ENCODE assay signal across 8 cellular contexts in genomic region chr18:46250084-46250811, GRCh38.
A peak's percentile ranks its signal among the peaks of the same experiment; 100 is the strongest.
DNase-seq lines count a peak whose midpoint lies in the region; ATAC-seq and TF ChIP-seq lines count a peak whose summit lies in the region.

No MANE protein-coding gene starts in this region.

- H3K4me1 ChIP-seq in sigmoid colon: peaks cover 0 to 43% (median 23%) of the 10 kb centered on the region in 4 donors

- H3K9me3 Mint-ChIP-seq in HFFc6 (no peaks in the 10 kb centered on the region), osteocyte (ENCODE audit: unreplicated experiment) (no peaks in the 10 kb centered on the region)

- H3K27ac ChIP-seq in sigmoid colon: peak overlapping the region in 2 of 4 donors; percentile 16 to 49

- 8 to 19% methylated on average over 4 of the region's 4 CpGs for WGBS in sigmoid colon, 2 donors

- H3K9me3 ChIP-seq in sigmoid colon: no peaks in the 10 kb centered on the region

- peak; percentile 79 for DNase-seq in HFFc6
- peak; percentile 95 for DNase-seq in MV-4-11 (lab: John Stamatoyannopoulos, UW)
- DNase-seq in activated CD4-positive, alpha-beta T cell treated with anti-CD3 and anti-CD28 coated beads for 24 hours (ENCODE audit: low read depth in 2 of 2): peak; percentile 13 to 31
- DNase-seq in epithelial cell of proximal tubule (ENCODE audit: low read depth): peak; percentile 91
- no peak for DNase-seq in osteocyte (ENCODE audit: extremely low spot score, unreplicated experiment)
- DNase-seq in RKO (ENCODE audit: low spot score): no peak
- no peak for DNase-seq in sigmoid colon

- peaks cover 23% of the 10 kb centered on the region for H3K36me3 Mint-ChIP-seq in HFFc6 (ENCODE audit: low read depth)
- H3K36me3 Mint-ChIP-seq in osteocyte (ENCODE audit: unreplicated experiment): peaks cover 11% of the 10 kb centered on the region

- TF ChIP-seq EP300 in sigmoid colon (IDR thresholded peaks at IDR 0.05): no peak

- TF ChIP-seq CTCF in HFFc6 (IDR thresholded peaks at IDR 0.05) (no peak), epithelial cell of proximal tubule (conservative IDR thresholded peaks at IDR 0.05; ENCODE audit: low read depth, low read length) (no peak), osteocyte (IDR thresholded peaks at IDR 0.05) (no peak), sigmoid colon (IDR thresholded peaks at IDR 0.05) (no peak)

- no peaks in the 10 kb centered on the region for H3K27me3 Mint-ChIP-seq in HFFc6 (ENCODE audit: insufficient read depth)
- H3K27me3 Mint-ChIP-seq in osteocyte (ENCODE audit: unreplicated experiment): no peaks in the 10 kb centered on the region

- H3K27me3 ChIP-seq in sigmoid colon: no peaks in the 10 kb centered on the region

- intact Hi-C loops in sigmoid colon (cut with DNase I): no loop called here

- H3K27ac Mint-ChIP-seq in HFFc6 (peak overlapping the region; percentile 85), osteocyte (ENCODE audit: unreplicated experiment) (peak overlapping the region; percentile 93)

- H3K4me3 Mint-ChIP-seq in HFFc6 (peak overlapping the region; percentile 79), osteocyte (ENCODE audit: unreplicated experiment) (peak overlapping the region; percentile 43)

- H3K4me3 ChIP-seq in epithelial cell of proximal tubule (ENCODE audit: low read depth, low read length): peak overlapping the region; percentile 14
- no peak overlapping the region for H3K4me3 ChIP-seq in sigmoid colon

- ATAC-seq in GM18498 (IDR thresholded peaks at IDR 0.05; ENCODE audit: unreplicated experiment): peak; percentile 98

- TF ChIP-seq POLR2A in sigmoid colon (IDR thresholded peaks at IDR 0.05): no peak

- H3K4me1 Mint-ChIP-seq in HFFc6 (ENCODE audit: low read depth) (peaks cover 70% of the 10 kb centered on the region), osteocyte (ENCODE audit: unreplicated experiment) (peaks cover 45% of the 10 kb centered on the region)

- peaks cover 0 to 9% (median 0%) of the 10 kb centered on the region in 4 donors for H3K36me3 ChIP-seq in sigmoid colon

Comparison
In these comparisons a context has a peak if more than half of its experiments do, and no peak if none do; other contexts are left out.
1. DNase-seq: peak in HFFc6 (single experiment), MV-4-11 (single experiment), activated CD4-positive, alpha-beta T cell treated with anti-CD3 and anti-CD28 coated beads for 24 hours (2 of 2) and epithelial cell of proximal tubule (single experiment); none in osteocyte (single experiment), RKO (single experiment) and sigmoid colon (single experiment).